Comparison of ENCODE assay signal across 8 cellular contexts in the genomic region with DNA sequence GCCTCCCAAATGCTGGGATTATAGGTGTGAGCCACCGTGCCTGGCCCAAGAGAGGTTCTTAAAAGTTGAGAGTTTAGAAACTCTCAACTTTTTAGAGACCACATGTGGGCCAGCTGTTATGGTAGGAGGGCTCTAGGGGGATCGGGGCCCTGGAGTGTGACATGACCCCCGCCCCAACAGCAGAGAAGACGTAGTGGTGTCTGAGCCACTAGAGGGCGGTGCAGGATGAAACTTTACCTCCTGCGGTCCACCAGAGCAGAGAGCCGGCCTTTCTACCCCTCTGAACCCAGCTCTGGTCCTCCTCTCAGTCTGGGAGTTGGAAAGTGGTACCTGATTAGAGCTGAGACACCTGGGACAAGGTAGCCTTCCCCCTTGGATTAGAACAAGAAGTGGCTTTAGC. TPM values are rescaled to one million over a fixed set of nuclear protein-coding genes. Genes with fewer than 3 reads are reported as not detected.
DNase-seq lines count a peak whose midpoint lies in the region; ATAC-seq and TF ChIP-seq lines count a peak whose summit lies in the region.

No MANE protein-coding gene starts in this region.

- H3K27ac Mint-ChIP-seq in GM23338, result no peak overlapping the region
- no peak overlapping the region for H3K27ac Mint-ChIP-seq in mesothelial cell of epicardium

- peak; percentile 99 for ATAC-seq in GM23338
- no peak for ATAC-seq in GM18511 (IDR thresholded peaks at IDR 0.05; ENCODE audit: unreplicated experiment)

- no peaks in the 10 kb centered on the region for H3K27me3 ChIP-seq in GM23338 (ENCODE audit: insufficient read depth)

- no peaks in the 10 kb centered on the region for H3K4me1 ChIP-seq in GM23338 (ENCODE audit: insufficient read depth)

- no peak overlapping the region for H3K4me2 ChIP-seq in GM23338

- H3K4me1 Mint-ChIP-seq in GM23338 (no peaks in the 10 kb centered on the region; the same call in 2 of the 3 replicates), mesothelial cell of epicardium (peaks cover 13% of the 10 kb centered on the region)

- no peak overlapping the region for H3K4me3 Mint-ChIP-seq in GM23338
- H3K4me3 Mint-ChIP-seq in mesothelial cell of epicardium, result no peak overlapping the region

- peaks cover 17% of the 10 kb centered on the region; the same call in 1 of the 2 replicates for H3K36me3 ChIP-seq in GM23338 (ENCODE audit: insufficient read depth)

- no peaks in the 10 kb centered on the region for H3K9me2 ChIP-seq in GM23338 (ENCODE audit: insufficient read depth)

- H4K20me1 ChIP-seq in GM23338 (replicated peaks; ENCODE audit: insufficient read depth), result peaks cover 4% of the 10 kb centered on the region

- no peak overlapping the region for H2AFZ ChIP-seq in GM23338

- no peak overlapping the region for H3K27ac ChIP-seq in GM23338 (ENCODE audit: low read depth)

- no peak for DNase-seq in AG09309 (ENCODE audit: low read depth)
- peak; percentile 95 for DNase-seq in GM23338 (ENCODE audit: low spot score)
- peak; percentile 52 for DNase-seq in NCI-H460 (ENCODE audit: extremely low read depth, low read depth)
- peak; percentile 44 to 51 for DNase-seq in activated CD4-positive, alpha-beta T cell treated with anti-CD3 and anti-CD28 coated beads, Interleukin-2, amount 50 U/mL, for 48 hours
- peak; percentile 10 for DNase-seq in effector CD8-positive, alpha-beta T cell (lab: John Stamatoyannopoulos, UW)
- peak; percentile 47 to 65 for DNase-seq in mesothelial cell of epicardium (ENCODE audit: low spot score in 2 of 2, unreplicated experiment in 2 of 2)
- peak; percentile 69 for DNase-seq in superior temporal gyrus (ENCODE audit: extremely low spot score)

- no peaks in the 10 kb centered on the region for H3K79me2 ChIP-seq in GM23338 (replicated peaks; ENCODE audit: insufficient read depth)

- 0 out of 2 replicates have a peak, but pooled peaks cover 3% of the 10 kb centered on the region for H3F3A ChIP-seq in GM23338 (replicated peaks; ENCODE audit: low read depth)

- H3K4me3 ChIP-seq in AG09309 (ENCODE audit: control insufficient read depth, low read depth, low read length), result no peak overlapping the region
- no peak overlapping the region for H3K4me3 ChIP-seq in GM23338

- no peaks in the 10 kb centered on the region; the same call in 2 of the 3 replicates for H3K9me3 Mint-ChIP-seq in GM23338
- no peaks in the 10 kb centered on the region for H3K9me3 Mint-ChIP-seq in mesothelial cell of epicardium

- peak; percentile 79 for TF ChIP-seq CTCF in AG09309 (IDR thresholded peaks at IDR 0.05; ENCODE audit: control insufficient read depth, insufficient read depth, low read depth, low read length, missing control alignments)
- peak; percentile 89 to 94 for TF ChIP-seq CTCF in GM23338 (conservative IDR thresholded peaks at IDR 0.05; ENCODE audit: low read depth in 2 of 2)
- peak; percentile 75 for TF ChIP-seq CTCF in mesothelial cell of epicardium (IDR thresholded peaks at IDR 0.05; ENCODE audit: unreplicated experiment)

- H3K27me3 Mint-ChIP-seq in GM23338 (ENCODE audit: insufficient read depth, low read depth, poor library complexity), result peaks cover 8% of the 10 kb centered on the region
- H3K27me3 Mint-ChIP-seq in mesothelial cell of epicardium (ENCODE audit: low read depth), result no peaks in the 10 kb centered on the region

- H3K36me3 Mint-ChIP-seq in GM23338 (ENCODE audit: low read depth), result peaks cover 83% of the 10 kb centered on the region
- H3K36me3 Mint-ChIP-seq in mesothelial cell of epicardium, result peaks cover 42% of the 10 kb centered on the region

TF ChIP-seq in GM23338, 12 proteins besides CTCF, POLR2A, EP300 and RAD21 (continues in another document):
- TF ChIP-seq, protein P1, sequence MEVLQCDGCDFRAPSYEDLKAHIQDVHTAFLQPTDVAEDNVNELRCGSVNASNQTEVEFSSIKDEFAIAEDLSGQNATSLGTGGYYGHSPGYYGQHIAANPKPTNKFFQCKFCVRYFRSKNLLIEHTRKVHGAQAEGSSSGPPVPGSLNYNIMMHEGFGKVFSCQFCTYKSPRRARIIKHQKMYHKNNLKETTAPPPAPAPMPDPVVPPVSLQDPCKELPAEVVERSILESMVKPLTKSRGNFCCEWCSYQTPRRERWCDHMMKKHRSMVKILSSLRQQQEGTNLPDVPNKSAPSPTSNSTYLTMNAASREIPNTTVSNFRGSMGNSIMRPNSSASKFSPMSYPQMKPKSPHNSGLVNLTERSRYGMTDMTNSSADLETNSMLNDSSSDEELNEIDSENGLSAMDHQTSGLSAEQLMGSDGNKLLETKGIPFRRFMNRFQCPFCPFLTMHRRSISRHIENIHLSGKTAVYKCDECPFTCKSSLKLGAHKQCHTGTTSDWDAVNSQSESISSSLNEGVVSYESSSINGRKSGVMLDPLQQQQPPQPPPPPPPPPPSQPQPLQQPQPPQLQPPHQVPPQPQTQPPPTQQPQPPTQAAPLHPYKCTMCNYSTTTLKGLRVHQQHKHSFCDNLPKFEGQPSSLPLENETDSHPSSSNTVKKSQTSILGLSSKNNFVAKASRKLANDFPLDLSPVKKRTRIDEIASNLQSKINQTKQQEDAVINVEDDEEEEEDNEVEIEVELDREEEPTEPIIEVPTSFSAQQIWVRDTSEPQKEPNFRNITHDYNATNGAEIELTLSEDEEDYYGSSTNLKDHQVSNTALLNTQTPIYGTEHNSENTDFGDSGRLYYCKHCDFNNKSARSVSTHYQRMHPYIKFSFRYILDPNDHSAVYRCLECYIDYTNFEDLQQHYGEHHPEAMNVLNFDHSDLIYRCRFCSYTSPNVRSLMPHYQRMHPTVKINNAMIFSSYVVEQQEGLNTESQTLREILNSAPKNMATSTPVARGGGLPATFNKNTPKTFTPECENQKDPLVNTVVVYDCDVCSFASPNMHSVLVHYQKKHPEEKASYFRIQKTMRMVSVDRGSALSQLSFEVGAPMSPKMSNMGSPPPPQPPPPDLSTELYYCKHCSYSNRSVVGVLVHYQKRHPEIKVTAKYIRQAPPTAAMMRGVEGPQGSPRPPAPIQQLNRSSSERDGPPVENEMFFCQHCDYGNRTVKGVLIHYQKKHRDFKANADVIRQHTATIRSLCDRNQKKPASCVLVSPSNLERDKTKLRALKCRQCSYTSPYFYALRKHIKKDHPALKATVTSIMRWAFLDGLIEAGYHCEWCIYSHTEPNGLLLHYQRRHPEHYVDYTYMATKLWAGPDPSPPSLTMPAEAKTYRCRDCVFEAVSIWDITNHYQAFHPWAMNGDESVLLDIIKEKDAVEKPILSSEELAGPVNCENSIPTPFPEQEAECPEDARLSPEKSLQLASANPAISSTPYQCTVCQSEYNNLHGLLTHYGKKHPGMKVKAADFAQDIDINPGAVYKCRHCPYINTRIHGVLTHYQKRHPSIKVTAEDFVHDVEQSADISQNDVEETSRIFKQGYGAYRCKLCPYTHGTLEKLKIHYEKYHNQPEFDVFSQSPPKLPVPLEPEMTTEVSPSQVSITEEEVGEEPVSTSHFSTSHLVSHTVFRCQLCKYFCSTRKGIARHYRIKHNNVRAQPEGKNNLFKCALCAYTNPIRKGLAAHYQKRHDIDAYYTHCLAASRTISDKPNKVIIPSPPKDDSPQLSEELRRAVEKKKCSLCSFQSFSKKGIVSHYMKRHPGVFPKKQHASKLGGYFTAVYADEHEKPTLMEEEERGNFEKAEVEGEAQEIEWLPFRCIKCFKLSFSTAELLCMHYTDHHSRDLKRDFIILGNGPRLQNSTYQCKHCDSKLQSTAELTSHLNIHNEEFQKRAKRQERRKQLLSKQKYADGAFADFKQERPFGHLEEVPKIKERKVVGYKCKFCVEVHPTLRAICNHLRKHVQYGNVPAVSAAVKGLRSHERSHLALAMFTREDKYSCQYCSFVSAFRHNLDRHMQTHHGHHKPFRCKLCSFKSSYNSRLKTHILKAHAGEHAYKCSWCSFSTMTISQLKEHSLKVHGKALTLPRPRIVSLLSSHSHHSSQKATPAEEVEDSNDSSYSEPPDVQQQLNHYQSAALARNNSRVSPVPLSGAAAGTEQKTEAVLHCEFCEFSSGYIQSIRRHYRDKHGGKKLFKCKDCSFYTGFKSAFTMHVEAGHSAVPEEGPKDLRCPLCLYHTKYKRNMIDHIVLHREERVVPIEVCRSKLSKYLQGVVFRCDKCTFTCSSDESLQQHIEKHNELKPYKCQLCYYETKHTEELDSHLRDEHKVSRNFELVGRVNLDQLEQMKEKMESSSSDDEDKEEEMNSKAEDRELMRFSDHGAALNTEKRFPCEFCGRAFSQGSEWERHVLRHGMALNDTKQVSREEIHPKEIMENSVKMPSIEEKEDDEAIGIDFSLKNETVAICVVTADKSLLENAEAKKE (CRISPR knock-in tag; IDR thresholded peaks at IDR 0.05), result no peak
- TF ChIP-seq ZNF114 (CRISPR knock-in tag; IDR thresholded peaks at IDR 0.05), result no peak
- no peak for TF ChIP-seq EZH2phosphoT487 (IDR thresholded peaks at IDR 0.05; ENCODE audit: unreplicated experiment)
- no peak for TF ChIP-seq NANOG (IDR thresholded peaks at IDR 0.05; ENCODE audit: borderline replicate concordance)
- TF ChIP-seq CREB1 (CRISPR knock-in tag; IDR thresholded peaks at IDR 0.05; ENCODE audit: low read depth), result no peak
- TF ChIP-seq ZNF331 (CRISPR knock-in tag; IDR thresholded peaks at IDR 0.05; ENCODE audit: low read depth), result no peak

RNA-seq across cellular contexts. Expression of gene CDK5RAP3, which starts 7.4 kb away (rescaled TPM):
- total RNA-seq in GM23338 (2014; rRNA removed; shearing (Covaris generic)), result 67.0 and 106 TPM in 2 replicates
- polyA plus RNA-seq in GM23338 (2016; fragmentation: Nextera tagmentation; extraction: Ambion mirVana), result 78.9 and 92.6 TPM in 2 replicates
- 46.6 and 75.2 TPM in 2 replicates for total RNA-seq in NCI-H460 (2014; rRNA removed; shearing (Covaris generic))
- 558 and 587 TPM in 2 replicates for polyA plus RNA-seq in NCI-H460 (2014; cell fraction: nucleus; rRNA removed)
- 231 to 251 TPM (median 236 TPM) in 3 replicates for total RNA-seq in mesothelial cell of epicardium

RNA-seq across cellular contexts. Expression of gene PRR15L, which starts 20.6 kb away (rescaled TPM):
- not detected in 2 replicates for total RNA-seq in GM23338 (2014; rRNA removed; shearing (Covaris generic))
- polyA plus RNA-seq in GM23338 (2016; fragmentation: Nextera tagmentation; extraction: Ambion mirVana), result 0.57 and 0.66 TPM in 2 replicates
- total RNA-seq in NCI-H460 (2014; rRNA removed; shearing (Covaris generic)), result not detected in 2 replicates
- not detected in 2 replicates for polyA plus RNA-seq in NCI-H460 (2014; cell fraction: nucleus; rRNA removed)
- total RNA-seq in mesothelial cell of epicardium, result 3.4 to 3.6 TPM (median 3.4 TPM) in 3 replicates

RNA-seq across cellular contexts. Expression of gene PNPO, which starts 37.0 kb away (rescaled TPM):
- total RNA-seq in GM23338 (2014; rRNA removed; shearing (Covaris generic)), result 12.7 and 21.8 TPM in 2 replicates
- polyA plus RNA-seq in GM23338 (2016; fragmentation: Nextera tagmentation; extraction: Ambion mirVana), result 3.9 and 5.0 TPM in 2 replicates
- total RNA-seq in NCI-H460 (2014; rRNA removed; shearing (Covaris generic)), result 23.2 and 28.6 TPM in 2 replicates
- polyA plus RNA-seq in NCI-H460 (2014; cell fraction: nucleus; rRNA removed), result 26.0 and 26.6 TPM in 2 replicates
- total RNA-seq in mesothelial cell of epicardium, result 7.4 to 10.4 TPM (median 8.3 TPM) in 3 replicates

RNA-seq across cellular contexts. Expression of gene COPZ2, which starts 59.3 kb away (rescaled TPM):
- total RNA-seq in GM23338 (2014; rRNA removed; shearing (Covaris generic)), result not detected in 2 replicates
- not detected in 2 replicates for polyA plus RNA-seq in GM23338 (2016; fragmentation: Nextera tagmentation; extraction: Ambion mirVana)
- total RNA-seq in NCI-H460 (2014; rRNA removed; shearing (Covaris generic)), result 8.5 and 12.3 TPM in 2 replicates
- polyA plus RNA-seq in NCI-H460 (2014; cell fraction: nucleus; rRNA removed), result 5.0 and 12.3 TPM in 2 replicates
- 28.2 to 31.8 TPM (median 30.7 TPM) in 3 replicates for total RNA-seq in mesothelial cell of epicardium
